1 cellular context compared by ENCODE assay signal in the genomic region with DNA sequence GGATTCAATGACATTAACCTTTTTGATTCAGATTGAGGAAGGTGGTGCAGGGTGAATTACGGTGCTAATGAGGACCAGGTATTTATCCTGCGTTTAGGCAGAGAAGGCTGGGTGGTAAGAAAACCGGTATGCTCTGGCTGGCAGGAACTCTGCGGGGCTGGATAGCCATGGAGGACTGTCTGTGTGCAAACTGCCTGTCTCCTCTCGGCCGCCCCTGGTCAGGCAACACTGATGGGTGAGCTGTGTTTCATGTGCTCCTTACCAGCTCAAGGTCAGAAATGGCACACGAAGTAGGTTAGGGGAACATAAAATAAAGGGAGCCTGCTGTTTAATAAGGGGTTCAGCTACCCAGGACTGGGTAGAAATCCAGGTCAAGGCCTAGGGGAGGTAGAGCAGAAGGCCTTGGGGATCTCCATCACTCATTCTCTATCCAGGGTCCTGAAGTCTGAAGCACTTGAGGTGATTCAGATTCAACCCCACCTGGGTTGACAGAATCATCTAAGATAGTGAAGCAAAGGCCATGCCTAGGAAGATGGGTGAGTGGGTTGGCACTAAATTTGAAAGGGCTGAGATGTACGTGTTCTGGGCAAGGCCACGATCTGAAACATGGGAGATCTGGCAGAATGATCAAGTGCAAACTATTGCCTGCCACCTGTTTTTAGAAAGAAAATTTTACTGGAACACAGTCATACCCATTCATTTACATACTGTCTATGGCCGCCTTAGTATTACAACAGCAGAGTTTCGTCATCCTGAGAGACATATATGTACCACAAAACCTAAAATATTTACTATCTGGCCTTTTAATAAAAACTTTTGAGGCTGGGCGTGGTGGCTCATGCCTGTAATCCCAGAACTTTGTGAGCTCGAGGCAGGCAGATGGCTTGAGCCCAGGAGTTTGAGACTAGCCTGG.
TF ChIP-seq lines count a peak whose summit lies in the region.

No MANE protein-coding gene starts in this region.

TF ChIP-seq in GM23338, 12 proteins besides CTCF, POLR2A, EP300 and RAD21 (continued from another document):
- TF ChIP-seq, protein P1, sequence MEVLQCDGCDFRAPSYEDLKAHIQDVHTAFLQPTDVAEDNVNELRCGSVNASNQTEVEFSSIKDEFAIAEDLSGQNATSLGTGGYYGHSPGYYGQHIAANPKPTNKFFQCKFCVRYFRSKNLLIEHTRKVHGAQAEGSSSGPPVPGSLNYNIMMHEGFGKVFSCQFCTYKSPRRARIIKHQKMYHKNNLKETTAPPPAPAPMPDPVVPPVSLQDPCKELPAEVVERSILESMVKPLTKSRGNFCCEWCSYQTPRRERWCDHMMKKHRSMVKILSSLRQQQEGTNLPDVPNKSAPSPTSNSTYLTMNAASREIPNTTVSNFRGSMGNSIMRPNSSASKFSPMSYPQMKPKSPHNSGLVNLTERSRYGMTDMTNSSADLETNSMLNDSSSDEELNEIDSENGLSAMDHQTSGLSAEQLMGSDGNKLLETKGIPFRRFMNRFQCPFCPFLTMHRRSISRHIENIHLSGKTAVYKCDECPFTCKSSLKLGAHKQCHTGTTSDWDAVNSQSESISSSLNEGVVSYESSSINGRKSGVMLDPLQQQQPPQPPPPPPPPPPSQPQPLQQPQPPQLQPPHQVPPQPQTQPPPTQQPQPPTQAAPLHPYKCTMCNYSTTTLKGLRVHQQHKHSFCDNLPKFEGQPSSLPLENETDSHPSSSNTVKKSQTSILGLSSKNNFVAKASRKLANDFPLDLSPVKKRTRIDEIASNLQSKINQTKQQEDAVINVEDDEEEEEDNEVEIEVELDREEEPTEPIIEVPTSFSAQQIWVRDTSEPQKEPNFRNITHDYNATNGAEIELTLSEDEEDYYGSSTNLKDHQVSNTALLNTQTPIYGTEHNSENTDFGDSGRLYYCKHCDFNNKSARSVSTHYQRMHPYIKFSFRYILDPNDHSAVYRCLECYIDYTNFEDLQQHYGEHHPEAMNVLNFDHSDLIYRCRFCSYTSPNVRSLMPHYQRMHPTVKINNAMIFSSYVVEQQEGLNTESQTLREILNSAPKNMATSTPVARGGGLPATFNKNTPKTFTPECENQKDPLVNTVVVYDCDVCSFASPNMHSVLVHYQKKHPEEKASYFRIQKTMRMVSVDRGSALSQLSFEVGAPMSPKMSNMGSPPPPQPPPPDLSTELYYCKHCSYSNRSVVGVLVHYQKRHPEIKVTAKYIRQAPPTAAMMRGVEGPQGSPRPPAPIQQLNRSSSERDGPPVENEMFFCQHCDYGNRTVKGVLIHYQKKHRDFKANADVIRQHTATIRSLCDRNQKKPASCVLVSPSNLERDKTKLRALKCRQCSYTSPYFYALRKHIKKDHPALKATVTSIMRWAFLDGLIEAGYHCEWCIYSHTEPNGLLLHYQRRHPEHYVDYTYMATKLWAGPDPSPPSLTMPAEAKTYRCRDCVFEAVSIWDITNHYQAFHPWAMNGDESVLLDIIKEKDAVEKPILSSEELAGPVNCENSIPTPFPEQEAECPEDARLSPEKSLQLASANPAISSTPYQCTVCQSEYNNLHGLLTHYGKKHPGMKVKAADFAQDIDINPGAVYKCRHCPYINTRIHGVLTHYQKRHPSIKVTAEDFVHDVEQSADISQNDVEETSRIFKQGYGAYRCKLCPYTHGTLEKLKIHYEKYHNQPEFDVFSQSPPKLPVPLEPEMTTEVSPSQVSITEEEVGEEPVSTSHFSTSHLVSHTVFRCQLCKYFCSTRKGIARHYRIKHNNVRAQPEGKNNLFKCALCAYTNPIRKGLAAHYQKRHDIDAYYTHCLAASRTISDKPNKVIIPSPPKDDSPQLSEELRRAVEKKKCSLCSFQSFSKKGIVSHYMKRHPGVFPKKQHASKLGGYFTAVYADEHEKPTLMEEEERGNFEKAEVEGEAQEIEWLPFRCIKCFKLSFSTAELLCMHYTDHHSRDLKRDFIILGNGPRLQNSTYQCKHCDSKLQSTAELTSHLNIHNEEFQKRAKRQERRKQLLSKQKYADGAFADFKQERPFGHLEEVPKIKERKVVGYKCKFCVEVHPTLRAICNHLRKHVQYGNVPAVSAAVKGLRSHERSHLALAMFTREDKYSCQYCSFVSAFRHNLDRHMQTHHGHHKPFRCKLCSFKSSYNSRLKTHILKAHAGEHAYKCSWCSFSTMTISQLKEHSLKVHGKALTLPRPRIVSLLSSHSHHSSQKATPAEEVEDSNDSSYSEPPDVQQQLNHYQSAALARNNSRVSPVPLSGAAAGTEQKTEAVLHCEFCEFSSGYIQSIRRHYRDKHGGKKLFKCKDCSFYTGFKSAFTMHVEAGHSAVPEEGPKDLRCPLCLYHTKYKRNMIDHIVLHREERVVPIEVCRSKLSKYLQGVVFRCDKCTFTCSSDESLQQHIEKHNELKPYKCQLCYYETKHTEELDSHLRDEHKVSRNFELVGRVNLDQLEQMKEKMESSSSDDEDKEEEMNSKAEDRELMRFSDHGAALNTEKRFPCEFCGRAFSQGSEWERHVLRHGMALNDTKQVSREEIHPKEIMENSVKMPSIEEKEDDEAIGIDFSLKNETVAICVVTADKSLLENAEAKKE (CRISPR knock-in tag; IDR thresholded peaks at IDR 0.05), result 0 out of 2 replicates have a peak, but pooled peaks have one; percentile 45
- TF ChIP-seq STAT1 (IDR thresholded peaks at IDR 0.05; ENCODE audit: unreplicated experiment), result no peak
- TF ChIP-seq ZNF331 (CRISPR knock-in tag; IDR thresholded peaks at IDR 0.05; ENCODE audit: low read depth), result no peak
- TF ChIP-seq JUNB (IDR thresholded peaks at IDR 0.05; ENCODE audit: unreplicated experiment), result no peak
